ENCODE assay signal across 25 cellular contexts in genomic region chr2:866009-866680, GRCh38.
DNase-seq lines count a peak whose midpoint lies in the region; ATAC-seq, FAIRE-seq and TF ChIP-seq lines count a peak whose summit lies in the region.
"Had no signal": no experiment of that assay in that cellular context is flagged by ENCODE, and none has a peak within 500 bp of the region (broad histone marks: within the 10 kb centered on the region; RNA-seq: fewer than 3 reads in every experiment).

No MANE protein-coding gene starts in this region.

- H2BK12ac ChIP-seq in H1 (ENCODE audit: low read depth, low read length): no peak overlapping the region

- peaks cover 0 to 2% of the 10 kb centered on the region in 2 experiments for H4K20me1 ChIP-seq in H1 (replicated peaks in 1 of 2; ENCODE audit: control insufficient read depth in 1 of 2, insufficient read depth in 2 of 2, low read length in 2 of 2)

- no peak overlapping the region for H2BK120ac ChIP-seq in H1 (replicated peaks; ENCODE audit: low read depth, low read length)

- WGBS in H1 (ENCODE audit: extremely low coverage in 1 of 2, insufficient coverage in 1 of 2, insufficient read length in 1 of 2, insufficient replicate concordance in 2 of 2, low coverage in 1 of 2, low lambda C conversion rate in 2 of 2, missing lambda C conversion rate in 1 of 2), 2 experiments: 87% methylated on average over 15 of the region's 15 CpGs; no CpG with 5 or more reads in 1 of the 2 experiments

- peaks cover 43% of the 10 kb centered on the region for H3K27me3 Mint-ChIP-seq in nephron (ENCODE audit: low read depth)
- peaks cover 5% of the 10 kb centered on the region for H3K27me3 Mint-ChIP-seq in activated naive CD4-positive, alpha-beta T cell treated with anti-CD3 and anti-CD28 coated beads for 36 hours (ENCODE audit: low read depth)

- H3K36me3 Mint-ChIP-seq in nephron (ENCODE audit: low read depth): no peaks in the 10 kb centered on the region
- no peaks in the 10 kb centered on the region for H3K36me3 Mint-ChIP-seq in activated naive CD4-positive, alpha-beta T cell treated with anti-CD3 and anti-CD28 coated beads for 36 hours (ENCODE audit: low read depth)
- H3K36me3 Mint-ChIP-seq: activated naive CD8-positive, alpha-beta T cell treated with anti-CD3 and anti-CD28 coated beads, Interleukin-2, amount 10 ng/mL, durations not matched to agents 7 days and 5 days; CD8-positive, alpha-beta memory T cell; stimulated activated memory B cell treated with anti-CD40 and anti-IgM and Interleukin-4, amounts not matched to agents 10 μg/mL and 1 μg/mL and 100 μg/mL, for 72 hours had no signal

- TF ChIP-seq EP300 in H1 (IDR thresholded peaks at IDR 0.05; ENCODE audit: borderline replicate concordance in 1 of 2, low read depth in 2 of 2, low read length in 2 of 2): no peak

- H3K56ac ChIP-seq in H1 (replicated peaks; ENCODE audit: insufficient read length, low read depth, low read length): no peak overlapping the region

- no peak overlapping the region for H3K9ac ChIP-seq in H1 (replicated peaks in 1 of 4; ENCODE audit: extremely low read depth in 1 of 4, low read depth in 3 of 4, low read length in 3 of 4)
- H3K9ac ChIP-seq: KMS-11 had no signal

- H4K5ac ChIP-seq in H1 (ENCODE audit: insufficient read length, low read depth, low read length): no peak overlapping the region

- no peak overlapping the region for H3K14ac ChIP-seq in H1 (ENCODE audit: insufficient read length)

- H3K4me1 ChIP-seq in H1 (replicated peaks in 1 of 4; ENCODE audit: control insufficient read depth in 3 of 4, insufficient read depth in 4 of 4, low read length in 3 of 4): peaks cover 0 to 9% (median 3%) of the 10 kb centered on the region in 4 experiments; a peak in 5 of 7 replicates
- H3K4me1 ChIP-seq: psoas muscle, vagina had no signal

- H3K23ac ChIP-seq in H1 (ENCODE audit: insufficient read length): no peak overlapping the region

- H3K36me3 ChIP-seq in H7 (replicated peaks; ENCODE audit: control insufficient read depth, insufficient read depth, low read length) (no peaks in the 10 kb centered on the region), H1 (ENCODE audit: control insufficient read depth in 2 of 4, insufficient read depth in 4 of 4, low read length in 3 of 4) (no peaks in the 10 kb centered on the region)
- H3K36me3 ChIP-seq: neutrophil, vagina had no signal

- no peak for FAIRE-seq in H1 (lab: Jason Lieb, UNC)
- FAIRE-seq: GM12892, small intestine had no signal

- H2BK5ac ChIP-seq in H1 (ENCODE audit: low read depth, low read length): no peak overlapping the region

- H3K4me3 Mint-ChIP-seq in nephron: no peak overlapping the region
- no peak overlapping the region for H3K4me3 Mint-ChIP-seq in activated naive CD4-positive, alpha-beta T cell treated with anti-CD3 and anti-CD28 coated beads for 36 hours
- H3K4me3 Mint-ChIP-seq: activated naive CD8-positive, alpha-beta T cell treated with anti-CD3 and anti-CD28 coated beads, Interleukin-2, amount 10 ng/mL, durations not matched to agents 7 days and 5 days; activated T-cell treated with anti-CD3 and anti-CD28 coated beads, Interleukin-2, amount 50 U/mL, for 72 hours; CD8-positive, alpha-beta memory T cell; stimulated activated memory B cell treated with anti-CD40 and anti-IgM and Interleukin-4, amounts not matched to agents 10 μg/mL and 1 μg/mL and 100 μg/mL, for 72 hours had no signal

- H2BK20ac ChIP-seq in H1 (ENCODE audit: low read length): no peak overlapping the region

- DNase-seq in DMS153 (lab: John Stamatoyannopoulos, UW): peak; percentile 89
- DNase-seq in H7: peak; percentile 84
- DNase-seq in H1 (ENCODE audit: low read depth in 1 of 2, low spot score in 2 of 2): no peak
- no peak for DNase-seq in activated CD4-positive, alpha-beta T cell treated with anti-CD3 and anti-CD28 coated beads, Interleukin-2, amount 50 U/mL, for 48 hours
- DNase-seq in activated naive CD4-positive, alpha-beta T cell treated with anti-CD3 and anti-CD28 coated beads for 36 hours: no peak
- DNase-seq: activated CD4-positive, alpha-beta T cell treated with anti-CD3 and anti-CD28 coated beads for 4 hours; activated naive CD8-positive, alpha-beta T cell treated with anti-CD3 and anti-CD28 coated beads, Interleukin-2, amount 10 ng/mL, durations not matched to agents 7 days and 5 days; activated T-cell treated with anti-CD3 and anti-CD28 coated beads, Interleukin-2, amount 50 U/mL, for 72 hours; CD8-positive, alpha-beta memory T cell; cerebellar nuclear complex; DMS79; effector CD4-positive, alpha-beta T cell; NCI-H1694 treated with DMSO at 0.1 percent for 48 hours; NCI-H748 treated with DMSO at 0.1 percent for 48 hours; Right ventricle myocardium superior; small intestine; stimulated activated CD4-positive, alpha-beta T cell treated with anti-CD3 and anti-CD28 coated beads, Interleukin-2, amount 100 ng/mL, for 24 hours had no signal

- H3K4me3 ChIP-seq in H7 (ENCODE audit: insufficient read depth, low read depth, low read length): no peak overlapping the region
- no peak overlapping the region for H3K4me3 ChIP-seq in H1 (ENCODE audit: extremely low read depth in 1 of 4, insufficient read depth in 2 of 4, low read depth in 3 of 4, low read length in 4 of 4)
- H3K4me3 ChIP-seq: psoas muscle, vagina had no signal

- H3K4me1 Mint-ChIP-seq in nephron: peaks cover 52% of the 10 kb centered on the region
- H3K4me1 Mint-ChIP-seq in activated naive CD4-positive, alpha-beta T cell treated with anti-CD3 and anti-CD28 coated beads for 36 hours (ENCODE audit: low read depth): no peaks in the 10 kb centered on the region
- H3K4me1 Mint-ChIP-seq: stimulated activated memory B cell treated with anti-CD40 and anti-IgM and Interleukin-4, amounts not matched to agents 10 μg/mL and 1 μg/mL and 100 μg/mL, for 72 hours had no signal

- H3K9me3 ChIP-seq in H1 (ENCODE audit: insufficient read depth in 2 of 2, low read depth in 1 of 2, low read length in 1 of 2): no peaks in the 10 kb centered on the region
- H3K9me3 ChIP-seq: neutrophil, psoas muscle, vagina had no signal

- no peak overlapping the region for H2BK15ac ChIP-seq in H1 (ENCODE audit: low read length)

- H3K27ac Mint-ChIP-seq in nephron: peak overlapping the region in 2 of 3 experiments; percentile 13 to 17
- no peak overlapping the region for H3K27ac Mint-ChIP-seq in activated naive CD4-positive, alpha-beta T cell treated with anti-CD3 and anti-CD28 coated beads for 36 hours
- H3K27ac Mint-ChIP-seq: activated naive CD8-positive, alpha-beta T cell treated with anti-CD3 and anti-CD28 coated beads, Interleukin-2, amount 10 ng/mL, durations not matched to agents 7 days and 5 days; activated T-cell treated with anti-CD3 and anti-CD28 coated beads, Interleukin-2, amount 50 U/mL, for 72 hours; CD8-positive, alpha-beta memory T cell; stimulated activated memory B cell treated with anti-CD40 and anti-IgM and Interleukin-4, amounts not matched to agents 10 μg/mL and 1 μg/mL and 100 μg/mL, for 72 hours had no signal

- no peak for ATAC-seq in GM18520 (IDR thresholded peaks at IDR 0.05; ENCODE audit: unreplicated experiment)
- ATAC-seq: activated T-cell treated with anti-CD3 and anti-CD28 coated beads, Interleukin-2, amount 50 U/mL, for 72 hours; psoas muscle; stimulated activated memory B cell treated with anti-CD40 and anti-IgM and Interleukin-4, amounts not matched to agents 10 μg/mL and 1 μg/mL and 100 μg/mL, for 72 hours had no signal

- POLR2A ChIA-PET in H1 (lab: Charles Lee; ENCODE audit: partially characterized antibody): no interaction called here

- no peaks in the 10 kb centered on the region for H3K9me3 Mint-ChIP-seq in nephron
- no peaks in the 10 kb centered on the region for H3K9me3 Mint-ChIP-seq in activated naive CD4-positive, alpha-beta T cell treated with anti-CD3 and anti-CD28 coated beads for 36 hours
- H3K9me3 Mint-ChIP-seq: activated naive CD8-positive, alpha-beta T cell treated with anti-CD3 and anti-CD28 coated beads, Interleukin-2, amount 10 ng/mL, durations not matched to agents 7 days and 5 days; activated T-cell treated with anti-CD3 and anti-CD28 coated beads, Interleukin-2, amount 50 U/mL, for 72 hours; CD8-positive, alpha-beta memory T cell; stimulated activated memory B cell treated with anti-CD40 and anti-IgM and Interleukin-4, amounts not matched to agents 10 μg/mL and 1 μg/mL and 100 μg/mL, for 72 hours had no signal

- TF ChIP-seq RAD21 in H1 (IDR thresholded peaks at IDR 0.05 in 1 of 2, conservative IDR thresholded peaks at IDR 0.05 in 1 of 2; ENCODE audit: low read depth in 2 of 2, low read length in 2 of 2): no peak

- no peaks in the 10 kb centered on the region for H3K79me1 ChIP-seq in H1 (ENCODE audit: low read depth, low read length)

- TF ChIP-seq CTCF in H1 (IDR thresholded peaks at IDR 0.05; ENCODE audit: control extremely low read depth in 1 of 3, insufficient read depth in 1 of 3, low read depth in 1 of 3, low read length in 3 of 3): no peak
- TF ChIP-seq CTCF in nephron (IDR thresholded peaks at IDR 0.05; ENCODE audit: unreplicated experiment in 3 of 3): no peak

- H4K8ac ChIP-seq in H1 (ENCODE audit: extremely low read depth, insufficient read depth, low read length): no peak overlapping the region

- no peak overlapping the region; the same call in 1 of the 2 replicates for H3K18ac ChIP-seq in H1 (ENCODE audit: extremely low read depth, low read length)

- CTCF ChIA-PET in H1 (lab: Charles Lee; ENCODE audit: partially characterized antibody): interaction anchor here (1.1 to 1.2 kb wide), 5 partner anchors 11 to 274 kb away, joined by 3 to 4 read pairs (median 4); no protein-coding TSS in a partner anchor
- CTCF ChIA-PET in activated naive CD4-positive, alpha-beta T cell treated with anti-CD3 and anti-CD28 coated beads for 36 hours (lab: Charles Lee): interaction anchor here (0.5 kb wide), 1 partner anchor 154 kb away, joined by 4 read pairs; no protein-coding TSS in a partner anchor

- intact Hi-C loops in activated naive CD4-positive, alpha-beta T cell treated with anti-CD3 and anti-CD28 coated beads for 36 hours (cut with micrococcal nuclease): no loop called here

- H3K27ac ChIP-seq in H1 (ENCODE audit: low read depth, low read length): no peak overlapping the region
- H3K27ac ChIP-seq: KMS-11, neutrophil, psoas muscle, vagina had no signal

- no peak overlapping the region for H3K4me2 ChIP-seq in H1 (ENCODE audit: insufficient read depth in 1 of 2, low read depth in 2 of 2, low read length in 2 of 2)
- H3K4me2 ChIP-seq: KMS-11 had no signal

- H4K91ac ChIP-seq in H1 (replicated peaks; ENCODE audit: insufficient read length, low read length): no peak overlapping the region

- peak overlapping the region; percentile 94 for H3K4ac ChIP-seq in H1 (replicated peaks; ENCODE audit: insufficient read length, low read depth, low read length)

- H2AK5ac ChIP-seq in H1 (ENCODE audit: low read depth, low read length): no peak overlapping the region

- no peak for TF ChIP-seq POLR2A in H1 (IDR thresholded peaks at IDR 0.05; ENCODE audit: control extremely low read depth in 1 of 2, low read depth in 2 of 2, low read length in 2 of 2)

- no peaks in the 10 kb centered on the region for H3K27me3 ChIP-seq in H7 (ENCODE audit: control insufficient read depth, insufficient read depth, low read length)
- H3K27me3 ChIP-seq in H1 (replicated peaks in 1 of 4; ENCODE audit: control insufficient read depth in 3 of 4, extremely low read depth in 1 of 4, insufficient read depth in 3 of 4, low read length in 3 of 4): peaks cover 0 to 3% (median 0%) of the 10 kb centered on the region in 4 experiments; a peak in 1 of 7 replicates
- H3K27me3 ChIP-seq: neutrophil, vagina had no signal

- no peak overlapping the region for H2AFZ ChIP-seq in H1 (ENCODE audit: low read length)

- H3K79me2 ChIP-seq in H1 (ENCODE audit: control insufficient read depth in 1 of 2, insufficient read depth in 2 of 2, low read length in 2 of 2): no peaks in the 10 kb centered on the region

- no peaks in the 10 kb centered on the region for H3K23me2 ChIP-seq in H1 (ENCODE audit: low read depth, low read length)

Comparison
In these comparisons a context has a peak if more than half of its experiments do, and no peak if none do; other contexts are left out.
1. DNase-seq: peak in DMS153 (single experiment) and H7 (single experiment); none in H1 (0 of 2), activated CD4-positive, alpha-beta T cell treated with anti-CD3 and anti-CD28 coated beads, Interleukin-2, amount 50 U/mL, for 48 hours (0 of 2) and activated naive CD4-positive, alpha-beta T cell treated with anti-CD3 and anti-CD28 coated beads for 36 hours (single experiment).